In the genomic region with DNA sequence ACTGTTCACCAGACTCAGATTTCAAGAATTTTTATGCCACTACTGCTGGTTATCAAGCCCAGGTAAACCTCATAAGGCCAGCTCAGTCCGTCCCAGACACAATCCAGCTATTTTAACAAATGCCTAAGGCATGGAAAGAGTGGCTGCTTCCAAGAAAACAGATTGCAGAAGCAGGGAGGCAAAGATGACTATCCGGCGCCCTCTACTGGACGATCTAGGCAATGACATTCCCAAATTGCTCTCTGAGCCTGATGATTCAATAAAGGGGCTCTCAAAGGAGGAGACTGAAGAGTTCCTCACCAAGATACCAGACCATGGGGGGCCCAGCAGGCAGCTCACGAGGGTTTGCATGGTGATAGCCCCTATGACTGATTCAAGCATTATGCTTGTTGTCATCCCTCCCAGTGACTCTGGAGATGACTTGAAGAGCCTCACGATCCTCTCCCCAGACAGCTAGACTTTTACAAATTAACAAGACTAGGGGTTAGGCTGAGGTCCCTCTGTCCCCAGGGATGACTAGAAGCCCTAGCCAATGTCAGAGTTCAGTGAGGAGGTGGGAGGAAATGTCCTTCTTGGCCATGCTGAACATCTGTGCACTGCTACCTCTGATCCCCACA, we compare ENCODE assay signal across 9 cellular contexts. TPM values are rescaled to one million over a fixed set of nuclear protein-coding genes. Genes with fewer than 3 reads are reported as not detected.
DNase-seq lines count a peak whose midpoint lies in the region; ATAC-seq and TF ChIP-seq lines count a peak whose summit lies in the region.
"Had no signal": no experiment of that assay in that cellular context is flagged by ENCODE, and none has a peak within 500 bp of the region (broad histone marks: within the 10 kb centered on the region; RNA-seq: fewer than 3 reads in every experiment).

No MANE protein-coding gene starts in this region.

- DNase-seq in Caco-2 (peak in 1 of 2 experiments; percentile 30), NCI-H2107 treated with DMSO at 0.1 percent for 48 hours (lab: John Stamatoyannopoulos, UW; ENCODE audit: unreplicated experiment) (peak; percentile 42), fibroblast of the conjunctiva (ENCODE audit: low read depth) (peak; percentile 43), nucleus accumbens (lab: John Stamatoyannopoulos, UW) (peak in 34 of 56 donors; percentile 2 to 72 (median 16))
- peak; percentile 44 for DNase-seq in activated CD8-positive, alpha-beta memory T cell treated with anti-CD3 and anti-CD28 coated beads, Interleukin-2, amount 10 ng/mL, durations not matched to agents 7 days and 5 days

- CTCF ChIA-PET in Caco-2 (lab: Charles Lee): interaction anchor here (1.1 kb wide), 1 partner anchor 31 kb away, joined by 5 read pairs; no protein-coding TSS in a partner anchor
- CTCF ChIA-PET in activated CD8-positive, alpha-beta memory T cell treated with anti-CD3 and anti-CD28 coated beads, Interleukin-2, amount 10 ng/mL, durations not matched to agents 7 days and 5 days (lab: Charles Lee): interaction anchor here (0.9 to 2.7 kb wide), 7 partner anchors 10 to 58 kb away, joined by 3 to 12 read pairs (median 7); no protein-coding TSS in a partner anchor

- H3K36me3 ChIP-seq in Caco-2 (ENCODE audit: control insufficient read depth, insufficient read depth, low read length): no peaks in the 10 kb centered on the region

- POLR2A ChIA-PET in Caco-2 (lab: Charles Lee): no interaction called here

- ATAC-seq in GM21526 (IDR thresholded peaks at IDR 0.05; ENCODE audit: low FRiP score, unreplicated experiment) (peak; percentile 49), HG02571 (IDR thresholded peaks at IDR 0.05; ENCODE audit: unreplicated experiment) (no peak), GM21737 (IDR thresholded peaks at IDR 0.05; ENCODE audit: unreplicated experiment) (no peak)
- ATAC-seq in activated CD8-positive, alpha-beta memory T cell treated with anti-CD3 and anti-CD28 coated beads, Interleukin-2, amount 10 ng/mL, durations not matched to agents 7 days and 5 days: no peak
- ATAC-seq: T-cell had no signal

- no peaks in the 10 kb centered on the region for H3K36me3 Mint-ChIP-seq in Caco-2 (ENCODE audit: insufficient read depth, unreplicated experiment)
- peaks cover 2% of the 10 kb centered on the region for H3K36me3 Mint-ChIP-seq in activated CD8-positive, alpha-beta memory T cell treated with anti-CD3 and anti-CD28 coated beads, Interleukin-2, amount 10 ng/mL, durations not matched to agents 7 days and 5 days

- no peaks in the 10 kb centered on the region for H3K9me3 ChIP-seq in Caco-2

- H3K27me3 ChIP-seq in Caco-2 (replicated peaks; ENCODE audit: control insufficient read depth, insufficient read depth, low read length): no peaks in the 10 kb centered on the region

- H3K27me3 Mint-ChIP-seq in Caco-2 (ENCODE audit: insufficient read depth, unreplicated experiment): no peaks in the 10 kb centered on the region
- no peaks in the 10 kb centered on the region for H3K27me3 Mint-ChIP-seq in activated CD8-positive, alpha-beta memory T cell treated with anti-CD3 and anti-CD28 coated beads, Interleukin-2, amount 10 ng/mL, durations not matched to agents 7 days and 5 days
- H3K27me3 Mint-ChIP-seq: T-cell had no signal

- H3K4me3 ChIP-seq in Caco-2 (ENCODE audit: low read depth, low read length): no peak overlapping the region

- peaks cover 9% of the 10 kb centered on the region for H3K9me3 Mint-ChIP-seq in Caco-2 (ENCODE audit: unreplicated experiment)
- H3K9me3 Mint-ChIP-seq in activated CD8-positive, alpha-beta memory T cell treated with anti-CD3 and anti-CD28 coated beads, Interleukin-2, amount 10 ng/mL, durations not matched to agents 7 days and 5 days (ENCODE audit: low read depth): peaks cover 5% of the 10 kb centered on the region

- no peaks in the 10 kb centered on the region for H3K4me1 ChIP-seq in Caco-2

- no TSS peak for BruUV-seq in Caco-2 (replicated peaks; lab: Mats Ljungman, UMichigan)

- intact Hi-C loops in Caco-2 (cut with micrococcal nuclease; ENCODE audit: unreplicated experiment): loop anchor here (1.0 kb wide), 2 partner anchors 32 to 104 kb away; no protein-coding TSS in a partner anchor

- no peak overlapping the region for H3K27ac Mint-ChIP-seq in Caco-2 (ENCODE audit: unreplicated experiment)
- H3K27ac Mint-ChIP-seq in activated CD8-positive, alpha-beta memory T cell treated with anti-CD3 and anti-CD28 coated beads, Interleukin-2, amount 10 ng/mL, durations not matched to agents 7 days and 5 days: no peak overlapping the region
- H3K27ac Mint-ChIP-seq: T-cell had no signal

- H3K4me3 Mint-ChIP-seq in Caco-2 (ENCODE audit: unreplicated experiment): no peak overlapping the region
- no peak overlapping the region for H3K4me3 Mint-ChIP-seq in activated CD8-positive, alpha-beta memory T cell treated with anti-CD3 and anti-CD28 coated beads, Interleukin-2, amount 10 ng/mL, durations not matched to agents 7 days and 5 days
- H3K4me3 Mint-ChIP-seq: T-cell had no signal

- no peaks in the 10 kb centered on the region for H3K4me1 Mint-ChIP-seq in Caco-2 (ENCODE audit: low read depth, unreplicated experiment)
- H3K4me1 Mint-ChIP-seq in activated CD8-positive, alpha-beta memory T cell treated with anti-CD3 and anti-CD28 coated beads, Interleukin-2, amount 10 ng/mL, durations not matched to agents 7 days and 5 days: peaks cover 1% of the 10 kb centered on the region

- TF ChIP-seq CTCF in Caco-2 (IDR thresholded peaks at IDR 0.05; ENCODE audit: insufficient read depth in 1 of 2, low read depth in 1 of 2, low read length in 1 of 2, severe bottlenecking in 1 of 2, unreplicated experiment in 1 of 2): peak; percentile 45 to 54

RNA-seq across cellular contexts. Expression of a gene that starts 25.0 kb away (rescaled TPM):
- 0.97 and 0.98 TPM in 2 replicates for total RNA-seq in Caco-2 (2022)
- total RNA-seq in activated CD8-positive, alpha-beta memory T cell treated with anti-CD3 and anti-CD28 coated beads, Interleukin-2, amount 10 ng/mL, durations not matched to agents 7 days and 5 days: 1 to 10 TPM; 2.9 to 7.2 TPM

RNA-seq across cellular contexts. Expression of a gene that starts 45.8 kb away (rescaled TPM):
- total RNA-seq in Caco-2 (2022): not detected in 2 replicates
- total RNA-seq in activated CD8-positive, alpha-beta memory T cell treated with anti-CD3 and anti-CD28 coated beads, Interleukin-2, amount 10 ng/mL, durations not matched to agents 7 days and 5 days: 1 to 10 TPM; 1.6 to 5.5 TPM
